In genomic region chrX:30530591-30530990, GRCh38 we compare ENCODE assay signal across 27 cellular contexts. TPM values are rescaled to one million over a fixed set of nuclear protein-coding genes. Genes with fewer than 3 reads are reported as not detected.
A peak's percentile ranks its signal among the peaks of the same experiment; 100 is the strongest.
DNase-seq lines count a peak whose midpoint lies in the region; ATAC-seq and TF ChIP-seq lines count a peak whose summit lies in the region.
"Had no signal": no experiment of that assay in that cellular context is flagged by ENCODE, and none has a peak within 500 bp of the region (broad histone marks: within the 10 kb centered on the region; RNA-seq: fewer than 3 reads in every experiment).

No MANE protein-coding gene starts in this region.

- peaks cover 7% of the 10 kb centered on the region for H3K4me1 Mint-ChIP-seq in chondrocyte (ENCODE audit: low read depth)
- H3K4me1 Mint-ChIP-seq: activated naive CD8-positive, alpha-beta T cell treated with anti-CD3 and anti-CD28 coated beads, Interleukin-2, amount 50 U/mL, for 24 hours; activated T-helper 17 cell treated with anti-CD3 and anti-CD28 coated beads, Interleukin-2, amount 50 U/mL, for 72 hours; neural progenitor cell had no signal

- no peak for ATAC-seq in GM18868 (IDR thresholded peaks at IDR 0.05; ENCODE audit: unreplicated experiment)
- ATAC-seq in lower lobe of right lung, result no peak
- ATAC-seq: activated naive CD8-positive, alpha-beta T cell treated with anti-CD3 and anti-CD28 coated beads, Interleukin-2, amount 50 U/mL, for 24 hours; activated T-helper 17 cell treated with anti-CD3 and anti-CD28 coated beads, Interleukin-2, amount 50 U/mL, for 72 hours; CD8-positive, alpha-beta T cell; K562 had no signal

- DNase-seq in A172 (ENCODE audit: low spot score) (peak; percentile 27), GM03348 (ENCODE audit: low spot score) (peak; percentile 11), RPMI7951 (ENCODE audit: low read depth) (peak; percentile 9), fibroblast of pulmonary artery (ENCODE audit: low read depth) (peak; percentile 51), chondrocyte (ENCODE audit: low spot score) (no peak), lower lobe of right lung (no peak), GF-D8 (lab: John Stamatoyannopoulos, UW) (no peak)
- DNase-seq: activated CD4-positive, CD25-positive, alpha-beta regulatory T cell; activated naive CD8-positive, alpha-beta T cell treated with anti-CD3 and anti-CD28 coated beads, Interleukin-2, amount 50 U/mL, for 24 hours; CD8-positive, alpha-beta T cell; cerebellar nuclear complex; DND-41; effector memory CD4-positive, alpha-beta T cell; midbrain; NCI-H1105 treated with DMSO at 0.1 percent for 48 hours; NCI-H526 treated with DMSO at 0.1 percent for 48 hours; OCI-M1; stimulated activated CD4-positive, alpha-beta T cell treated with anti-CD3 and anti-CD28 coated beads, Interleukin-12 subunit alpha, Interleukin-12 subunit beta, amount 100 ng/mL, for 4 hours had no signal

- H3K27me3 ChIP-seq in lower lobe of right lung (ENCODE audit: low read depth), result no peaks in the 10 kb centered on the region
- H3K27me3 ChIP-seq: neural progenitor cell, SJSA1 had no signal

- H3K4me3 ChIP-seq in fibroblast of pulmonary artery (replicated peaks; ENCODE audit: low read depth, low read length), result no peak overlapping the region
- no peak overlapping the region for H3K4me3 ChIP-seq in lower lobe of right lung
- H3K4me3 ChIP-seq: A549, K562, neural progenitor cell, SJSA1, thoracic aorta had no signal

- no peak overlapping the region for H3K4me3 Mint-ChIP-seq in chondrocyte (ENCODE audit: unreplicated experiment)
- H3K4me3 Mint-ChIP-seq: activated naive CD8-positive, alpha-beta T cell treated with anti-CD3 and anti-CD28 coated beads, Interleukin-2, amount 50 U/mL, for 24 hours; activated T-helper 17 cell treated with anti-CD3 and anti-CD28 coated beads, Interleukin-2, amount 50 U/mL, for 72 hours; CD8-positive, alpha-beta T cell; neural progenitor cell; T-helper 2 cell treated with Interferon-gamma antibody and Interleukin-4, amounts not matched to agents 5 μg/mL and 100 μg/mL, for 36 hours had no signal

- H3K36me3 Mint-ChIP-seq in chondrocyte (ENCODE audit: low read depth), result no peaks in the 10 kb centered on the region
- H3K36me3 Mint-ChIP-seq: CD8-positive, alpha-beta T cell; neural progenitor cell had no signal

- H3K9me3 Mint-ChIP-seq in chondrocyte (ENCODE audit: low read depth), result peaks cover 8% of the 10 kb centered on the region
- H3K9me3 Mint-ChIP-seq: activated naive CD8-positive, alpha-beta T cell treated with anti-CD3 and anti-CD28 coated beads, Interleukin-2, amount 50 U/mL, for 24 hours; activated T-helper 17 cell treated with anti-CD3 and anti-CD28 coated beads, Interleukin-2, amount 50 U/mL, for 72 hours; CD8-positive, alpha-beta T cell; T-helper 2 cell treated with Interferon-gamma antibody and Interleukin-4, amounts not matched to agents 5 μg/mL and 100 μg/mL, for 36 hours had no signal

- no peak overlapping the region for H3K27ac Mint-ChIP-seq in chondrocyte (ENCODE audit: unreplicated experiment)
- H3K27ac Mint-ChIP-seq: activated naive CD8-positive, alpha-beta T cell treated with anti-CD3 and anti-CD28 coated beads, Interleukin-2, amount 50 U/mL, for 24 hours; activated T-helper 17 cell treated with anti-CD3 and anti-CD28 coated beads, Interleukin-2, amount 50 U/mL, for 72 hours; CD8-positive, alpha-beta T cell; neural progenitor cell; T-helper 2 cell treated with Interferon-gamma antibody and Interleukin-4, amounts not matched to agents 5 μg/mL and 100 μg/mL, for 36 hours had no signal

- TF ChIP-seq CTCF in fibroblast of pulmonary artery (IDR thresholded peaks at IDR 0.05; ENCODE audit: low read length, missing control alignments) (no peak), chondrocyte (IDR thresholded peaks at IDR 0.05) (no peak), lower lobe of right lung (IDR thresholded peaks at IDR 0.05) (no peak)

- no peaks in the 10 kb centered on the region for H3K9me3 ChIP-seq in lower lobe of right lung
- H3K9me3 ChIP-seq: A549, SJSA1, thoracic aorta had no signal

- no peaks in the 10 kb centered on the region for H3K36me3 ChIP-seq in lower lobe of right lung
- H3K36me3 ChIP-seq: neural progenitor cell, SJSA1, thoracic aorta had no signal

- intact Hi-C loops in lower lobe of right lung (cut with DNase I), result no loop called here

- no peaks in the 10 kb centered on the region for H3K4me1 ChIP-seq in lower lobe of right lung
- H3K4me1 ChIP-seq: A549, neural progenitor cell, SJSA1 had no signal

- H3K27me3 Mint-ChIP-seq in chondrocyte (ENCODE audit: low read depth), result peaks cover under 1% of the 10 kb centered on the region
- H3K27me3 Mint-ChIP-seq: activated naive CD8-positive, alpha-beta T cell treated with anti-CD3 and anti-CD28 coated beads, Interleukin-2, amount 50 U/mL, for 24 hours had no signal

- H3K27ac ChIP-seq in lower lobe of right lung, result no peak overlapping the region
- H3K27ac ChIP-seq: A549, neural progenitor cell, SJSA1, thoracic aorta had no signal

RNA-seq across cellular contexts. Expression of gene TASL, which starts 47.0 kb away (rescaled TPM):
- total RNA-seq in A172 (2014; rRNA removed; shearing (Covaris generic)), result not detected in 2 replicates
- not detected in 2 replicates for total RNA-seq in RPMI7951 (2014; rRNA removed; shearing (Covaris generic))
- total RNA-seq in chondrocyte (not detected in 3 replicates), lower lobe of right lung (8.0 TPM)
- total RNA-seq: fibroblast of villous mesenchyme, SJSA1 had no signal

Comparison
In these comparisons a context has a peak if more than half of its experiments do, and no peak if none do; other contexts are left out.
1. DNase-seq: peak in A172 (single experiment), GM03348 (single experiment), RPMI7951 (single experiment) and fibroblast of pulmonary artery (single experiment); none in chondrocyte (single experiment), lower lobe of right lung (single experiment) and GF-D8 (single experiment).